ENCODE assay signal across 1 cellular context in genomic region chr9:15531380-15531779, GRCh38.
TF ChIP-seq lines count a peak whose summit lies in the region.

No MANE protein-coding gene starts in this region.

TF ChIP-seq in WTC11, 78 proteins besides CTCF, POLR2A, EP300 and RAD21 (continued from another document):
- TF ChIP-seq, protein P1, sequence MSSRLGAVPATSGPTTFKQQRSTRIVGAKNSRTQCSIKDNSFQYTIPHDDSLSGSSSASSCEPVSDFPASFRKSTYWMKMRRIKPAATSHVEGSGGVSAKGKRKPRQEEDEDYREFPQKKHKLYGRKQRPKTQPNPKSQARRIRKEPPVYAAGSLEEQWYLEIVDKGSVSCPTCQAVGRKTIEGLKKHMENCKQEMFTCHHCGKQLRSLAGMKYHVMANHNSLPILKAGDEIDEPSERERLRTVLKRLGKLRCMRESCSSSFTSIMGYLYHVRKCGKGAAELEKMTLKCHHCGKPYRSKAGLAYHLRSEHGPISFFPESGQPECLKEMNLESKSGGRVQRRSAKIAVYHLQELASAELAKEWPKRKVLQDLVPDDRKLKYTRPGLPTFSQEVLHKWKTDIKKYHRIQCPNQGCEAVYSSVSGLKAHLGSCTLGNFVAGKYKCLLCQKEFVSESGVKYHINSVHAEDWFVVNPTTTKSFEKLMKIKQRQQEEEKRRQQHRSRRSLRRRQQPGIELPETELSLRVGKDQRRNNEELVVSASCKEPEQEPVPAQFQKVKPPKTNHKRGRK (CRISPR knock-in tag; IDR thresholded peaks at IDR 0.05; ENCODE audit: borderline replicate concordance), result no peak
- TF ChIP-seq NFATC4 (CRISPR knock-in tag; IDR thresholded peaks at IDR 0.05), result no peak
- TF ChIP-seq ZSCAN18 (CRISPR knock-in tag; IDR thresholded peaks at IDR 0.05), result no peak
- no peak for TF ChIP-seq SOX15 (CRISPR knock-in tag; IDR thresholded peaks at IDR 0.05)
- no peak for TF ChIP-seq TEAD4 (CRISPR knock-in tag; IDR thresholded peaks at IDR 0.05)
- no peak for TF ChIP-seq ZNF263 (CRISPR knock-in tag; IDR thresholded peaks at IDR 0.05; ENCODE audit: low read depth)
- TF ChIP-seq, protein P2, sequence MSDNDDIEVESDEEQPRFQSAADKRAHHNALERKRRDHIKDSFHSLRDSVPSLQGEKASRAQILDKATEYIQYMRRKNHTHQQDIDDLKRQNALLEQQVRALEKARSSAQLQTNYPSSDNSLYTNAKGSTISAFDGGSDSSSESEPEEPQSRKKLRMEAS (CRISPR knock-in tag; IDR thresholded peaks at IDR 0.05), result no peak
- TF ChIP-seq ZMAT4 (CRISPR knock-in tag; IDR thresholded peaks at IDR 0.05), result no peak
- TF ChIP-seq, protein P3, sequence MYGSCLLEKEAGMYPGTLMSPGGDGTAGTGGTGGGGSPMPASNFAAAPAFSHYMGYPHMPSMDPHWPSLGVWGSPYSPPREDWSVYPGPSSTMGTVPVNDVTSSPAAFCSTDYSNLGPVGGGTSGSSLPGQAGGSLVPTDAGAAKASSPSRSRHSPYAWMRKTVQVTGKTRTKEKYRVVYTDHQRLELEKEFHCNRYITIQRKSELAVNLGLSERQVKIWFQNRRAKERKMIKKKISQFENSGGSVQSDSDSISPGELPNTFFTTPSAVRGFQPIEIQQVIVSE (CRISPR knock-in tag; IDR thresholded peaks at IDR 0.05; ENCODE audit: borderline replicate concordance), result no peak
- no peak for TF ChIP-seq RELA (CRISPR knock-in tag; IDR thresholded peaks at IDR 0.05; ENCODE audit: borderline replicate concordance)
- no peak for TF ChIP-seq NFYB (CRISPR knock-in tag; conservative IDR thresholded peaks at IDR 0.05; ENCODE audit: low read depth)
- TF ChIP-seq GRHL2 (CRISPR knock-in tag; IDR thresholded peaks at IDR 0.05; ENCODE audit: insufficient replicate concordance, severe bottlenecking), result no peak
